ENCODE assay signal across 8 cellular contexts in genomic region chr15:67501177-67501835, GRCh38. TPM values are rescaled to one million over a fixed set of nuclear protein-coding genes. Genes with fewer than 3 reads are reported as not detected.
DNase-seq lines count a peak whose midpoint lies in the region; ATAC-seq and TF ChIP-seq lines count a peak whose summit lies in the region.

No MANE protein-coding gene starts in this region.

- no peak for TF ChIP-seq POLR2A in esophagus squamous epithelium (IDR thresholded peaks at IDR 0.05)

- ATAC-seq in GM18870 (IDR thresholded peaks at IDR 0.05; ENCODE audit: unreplicated experiment), result no peak

- H3K27me3 ChIP-seq in esophagus squamous epithelium, result no peaks in the 10 kb centered on the region
- H3K27me3 ChIP-seq in effector memory CD4-positive, alpha-beta T cell (replicated peaks; ENCODE audit: control insufficient read depth, insufficient read depth, low read length, poor library complexity, severe bottlenecking), result no peaks in the 10 kb centered on the region

- DNase-seq in NCI-H2171 treated with DMSO at 0.1 percent for 48 hours (lab: John Stamatoyannopoulos, UW) (peak; percentile 22), NCI-H2171 (lab: John Stamatoyannopoulos, UW) (no peak), NOMO-1 treated with DMSO at 0.1 percent for 48 hours (lab: John Stamatoyannopoulos, UW; ENCODE audit: unreplicated experiment) (peak; percentile 71), esophagus squamous epithelium (lab: John Stamatoyannopoulos, UW) (no peak), retinal pigment epithelial cell (ENCODE audit: low read depth) (no peak)
- no peak for DNase-seq in effector memory CD4-positive, alpha-beta T cell
- DNase-seq in activated effector memory CD4-positive, alpha-beta T cell treated with Interleukin-2 at 50 U/mL for 16 hours, result no peak

- H3K27ac ChIP-seq in esophagus squamous epithelium, result no peak overlapping the region
- no peak overlapping the region for H3K27ac ChIP-seq in effector memory CD4-positive, alpha-beta T cell (ENCODE audit: insufficient read depth, low read length, poor library complexity, severe bottlenecking)

- intact Hi-C loops in esophagus squamous epithelium (cut with DNase I), result no loop called here

- no peaks in the 10 kb centered on the region for H3K36me3 ChIP-seq in esophagus squamous epithelium
- H3K36me3 ChIP-seq in effector memory CD4-positive, alpha-beta T cell (ENCODE audit: control insufficient read depth, insufficient read depth, low read length), result no peaks in the 10 kb centered on the region

- no peaks in the 10 kb centered on the region for H3K4me1 ChIP-seq in esophagus squamous epithelium
- no peaks in the 10 kb centered on the region for H3K4me1 ChIP-seq in effector memory CD4-positive, alpha-beta T cell (ENCODE audit: control insufficient read depth, insufficient read depth, low read length, poor library complexity, severe bottlenecking)

- WGBS in esophagus squamous epithelium, 2 donors, result 8 to 21% methylated on average over 2 of the region's 2 CpGs

- TF ChIP-seq CTCF in esophagus squamous epithelium (IDR thresholded peaks at IDR 0.05), result peak in 4 of 6 experiments; percentile 6 to 21 (median 11)
- peak; percentile 45 for TF ChIP-seq CTCF in retinal pigment epithelial cell (conservative IDR thresholded peaks at IDR 0.05; ENCODE audit: low read depth, low read length)

- H3K4me3 ChIP-seq in esophagus squamous epithelium, result no peak overlapping the region
- peak overlapping the region; percentile 27 for H3K4me3 ChIP-seq in retinal pigment epithelial cell (ENCODE audit: low read length)
- no peak overlapping the region for H3K4me3 ChIP-seq in effector memory CD4-positive, alpha-beta T cell (ENCODE audit: insufficient read depth, low read depth, low read length, poor library complexity, severe bottlenecking)

- H3K9me3 ChIP-seq in esophagus squamous epithelium, result no peaks in the 10 kb centered on the region
- no peaks in the 10 kb centered on the region for H3K9me3 ChIP-seq in effector memory CD4-positive, alpha-beta T cell (ENCODE audit: control insufficient read depth, low read length)

RNA-seq across cellular contexts. Expression of gene C15orf61, which starts 19.6 kb away (rescaled TPM):
- total RNA-seq in esophagus squamous epithelium, result 1 to 10 TPM; 2.0 to 9.0 (median 3.5) TPM

RNA-seq across cellular contexts. Expression of gene MAP2K5, which starts 41.2 kb away (rescaled TPM):
- total RNA-seq in esophagus squamous epithelium, result 1 to 10 TPM; 5.8 to 8.0 (median 7.0) TPM

Comparison
In these comparisons a context has a peak if more than half of its experiments do, and no peak if none do; other contexts are left out.
1. DNase-seq: peak in NCI-H2171 treated with DMSO at 0.1 percent for 48 hours (single experiment) and NOMO-1 treated with DMSO at 0.1 percent for 48 hours (single experiment); none in NCI-H2171 (single experiment), esophagus squamous epithelium (single experiment), retinal pigment epithelial cell (single experiment), effector memory CD4-positive, alpha-beta T cell (0 of 3) and activated effector memory CD4-positive, alpha-beta T cell treated with Interleukin-2 at 50 U/mL for 16 hours (single experiment).